In genomic region chr3:159765860-159766294, GRCh38 we compare ENCODE assay signal across 8 cellular contexts.
A peak's percentile ranks its signal among the peaks of the same experiment; 100 is the strongest.
DNase-seq lines count a peak whose midpoint lies in the region; ATAC-seq and TF ChIP-seq lines count a peak whose summit lies in the region.

No MANE protein-coding gene starts in this region.

- peak overlapping the region; percentile 37 for H2BK120ac ChIP-seq in trophoblast cell (ENCODE audit: insufficient read depth, low read length, poor library complexity)

- H3K79me2 ChIP-seq in trophoblast cell (ENCODE audit: control insufficient read depth, insufficient read depth, low read length, poor library complexity): peaks cover 20% of the 10 kb centered on the region

- ATAC-seq in GM21423 (IDR thresholded peaks at IDR 0.05; ENCODE audit: unreplicated experiment) (no peak), HG02759 (IDR thresholded peaks at IDR 0.05; ENCODE audit: unreplicated experiment) (no peak), HG03108 (IDR thresholded peaks at IDR 0.05; ENCODE audit: unreplicated experiment) (no peak)

- peak overlapping the region; percentile 69 for H3K9ac ChIP-seq in trophoblast cell (ENCODE audit: low read length)

- peaks cover 4 to 6% of the 10 kb centered on the region in 2 experiments for H3K36me3 ChIP-seq in trophoblast cell (ENCODE audit: control insufficient read depth in 1 of 2, insufficient read depth in 2 of 2, low read length in 2 of 2)

- no peak overlapping the region for H2AFZ ChIP-seq in trophoblast cell (ENCODE audit: insufficient read depth, low read length, poor library complexity)

- H4K91ac ChIP-seq in trophoblast cell (ENCODE audit: low read depth, low read length): peak overlapping the region; percentile 34

- H2AK5ac ChIP-seq in trophoblast cell (ENCODE audit: low read length): no peak overlapping the region

- H3K4me2 ChIP-seq in trophoblast cell (ENCODE audit: low read length): peak overlapping the region; percentile 93

- H3K4ac ChIP-seq in trophoblast cell (ENCODE audit: low read depth, low read length): peak overlapping the region; percentile 76

- H3K79me1 ChIP-seq in trophoblast cell (ENCODE audit: low read length): peaks cover 24% of the 10 kb centered on the region

- TF ChIP-seq CTCF in fibroblast of the aortic adventitia (IDR thresholded peaks at IDR 0.05; ENCODE audit: insufficient read depth, low read length): no peak

- H3K4me1 ChIP-seq in trophoblast cell (ENCODE audit: control insufficient read depth in 1 of 2, insufficient read depth in 2 of 2, low read length in 2 of 2): peaks cover 6 to 17% of the 10 kb centered on the region in 2 experiments

- peak overlapping the region; percentile 40 for H3K14ac ChIP-seq in trophoblast cell (ENCODE audit: low read length)

- no peak overlapping the region for H4K12ac ChIP-seq in trophoblast cell (ENCODE audit: low read depth, low read length)

- peak overlapping the region; percentile 75 for H3K18ac ChIP-seq in trophoblast cell (ENCODE audit: low read length)

- peak overlapping the region; percentile 28 for H2BK12ac ChIP-seq in trophoblast cell (ENCODE audit: low read length)

- no peaks in the 10 kb centered on the region for H3K9me3 ChIP-seq in trophoblast cell (ENCODE audit: insufficient read depth, low read depth, low read length)

- H2BK5ac ChIP-seq in trophoblast cell (ENCODE audit: low read depth, low read length, poor library complexity): peak overlapping the region; percentile 76

- H3K4me3 ChIP-seq in fibroblast of the aortic adventitia (ENCODE audit: low read depth, low read length): peak overlapping the region; percentile 70
- H3K4me3 ChIP-seq in trophoblast cell (ENCODE audit: low read depth, low read length): peak overlapping the region; percentile 65

- H3K23ac ChIP-seq in trophoblast cell (ENCODE audit: low read length): no peak overlapping the region

- DNase-seq in DMS79 treated with DMSO at 0.1 percent for 48 hours (lab: John Stamatoyannopoulos, UW) (peak; percentile 72), RKO (ENCODE audit: low spot score) (peak; percentile 14), fibroblast of the aortic adventitia (ENCODE audit: low read depth) (no peak), trophoblast cell (no peak), T-helper 9 cell (no peak)

- H3K27ac ChIP-seq in trophoblast cell (ENCODE audit: low read depth, low read length): peak overlapping the region; percentile 98

- H4K8ac ChIP-seq in trophoblast cell (ENCODE audit: low read depth, low read length): peak overlapping the region; percentile 63

- WGBS in trophoblast cell (ENCODE audit: extremely low coverage, insufficient coverage, insufficient read length): no CpG with 5 or more reads among the region's 5 CpGs

- no peaks in the 10 kb centered on the region for H3K27me3 ChIP-seq in trophoblast cell (ENCODE audit: insufficient read depth, low read length)

Comparison
In these comparisons a context has a peak if more than half of its experiments do, and no peak if none do; other contexts are left out.
1. DNase-seq: peak in DMS79 treated with DMSO at 0.1 percent for 48 hours (single experiment) and RKO (single experiment); none in fibroblast of the aortic adventitia (single experiment), trophoblast cell (0 of 2) and T-helper 9 cell (single experiment).